Comparison of ENCODE assay signal across 14 cellular contexts in genomic region chr7:66500087-66500486, GRCh38.
A peak's percentile ranks its signal among the peaks of the same experiment; 100 is the strongest.
DNase-seq lines count a peak whose midpoint lies in the region; ATAC-seq lines count a peak whose summit lies in the region.
"Had no signal": no experiment of that assay in that cellular context is flagged by ENCODE, and none has a peak within 500 bp of the region (broad histone marks: within the 10 kb centered on the region; RNA-seq: fewer than 3 reads in every experiment).

No MANE protein-coding gene starts in this region.

- H3K36me3 ChIP-seq in mesenchymal stem cell (ENCODE audit: control insufficient read depth in 1 of 2, insufficient read depth in 2 of 2, low read depth in 1 of 2, low read length in 2 of 2) = no peaks in the 10 kb centered on the region
- H3K36me3 ChIP-seq: MG63, suprapubic skin had no signal

- H3K4ac ChIP-seq in mesenchymal stem cell (ENCODE audit: low read depth in 1 of 2, low read length in 2 of 2) = no peak overlapping the region

- no peaks in the 10 kb centered on the region for H3K79me1 ChIP-seq in mesenchymal stem cell (replicated peaks; ENCODE audit: low read length, poor library complexity, severe bottlenecking)

- H3K27me3 ChIP-seq in mesenchymal stem cell (ENCODE audit: control insufficient read depth in 1 of 2, insufficient read depth in 1 of 2, low read length in 2 of 2) = no peaks in the 10 kb centered on the region
- H3K27me3 ChIP-seq: MG63, suprapubic skin had no signal

- in situ Hi-C loops in Caki2 (cut with HindIII; ENCODE audit: low pct_unique_long_range_greater_than_20kb, low sequenced_read_pairs) (no loop called here), SK-MEL-5 (cut with HindIII; ENCODE audit: low pct_unique_long_range_greater_than_20kb, low sequenced_read_pairs) (no loop called here)

- no peak overlapping the region for H2AFZ ChIP-seq in mesenchymal stem cell (ENCODE audit: low read depth, low read length)

- no peak overlapping the region for H3K27ac ChIP-seq in mesenchymal stem cell (ENCODE audit: low read length, poor library complexity, severe bottlenecking)
- H3K27ac ChIP-seq: suprapubic skin had no signal

- H2BK120ac ChIP-seq in mesenchymal stem cell (ENCODE audit: low read depth, low read length) = no peak overlapping the region

- no peaks in the 10 kb centered on the region for H3K9me3 ChIP-seq in mesenchymal stem cell (ENCODE audit: control insufficient read depth, low read length)
- H3K9me3 ChIP-seq: MG63, suprapubic skin had no signal

- H4K91ac ChIP-seq in mesenchymal stem cell (ENCODE audit: low read length) = no peak overlapping the region

- H3K14ac ChIP-seq in mesenchymal stem cell (ENCODE audit: low read length in 2 of 2) = no peak overlapping the region

- 72% methylated on average over 1 of the region's 3 CpGs for WGBS in mesenchymal stem cell

- DNase-seq in Caki2 (ENCODE audit: low read depth) (peak; percentile 66), H4 (ENCODE audit: low spot score) (peak; percentile 63), SK-MEL-5 (ENCODE audit: low read depth, low spot score) (peak; percentile 46), mesenchymal stem cell (peak; percentile 34), KG1 (lab: John Stamatoyannopoulos, UW) (no peak)
- DNase-seq: activated CD8-positive, alpha-beta memory T cell treated with anti-CD3 and anti-CD28 coated beads for 24 hours; CD4-positive, CD25-positive, alpha-beta regulatory T cell; MG63; naive B cell; NCI-H2227 treated with DMSO at 0.1 percent for 48 hours had no signal

- no peak overlapping the region for H3K4me2 ChIP-seq in mesenchymal stem cell (ENCODE audit: low read length, poor library complexity, severe bottlenecking)

- no peak overlapping the region for H3K18ac ChIP-seq in mesenchymal stem cell (ENCODE audit: low read depth in 1 of 2, low read length in 2 of 2)

- H3K4me3 ChIP-seq in mesenchymal stem cell (ENCODE audit: insufficient read depth in 1 of 2, low read depth in 1 of 2, low read length in 2 of 2) = no peak overlapping the region
- H3K4me3 ChIP-seq: MG63, suprapubic skin had no signal

- no peak overlapping the region for H4K8ac ChIP-seq in mesenchymal stem cell (ENCODE audit: low read length)

- ATAC-seq in HG02938 (IDR thresholded peaks at IDR 0.05; ENCODE audit: unreplicated experiment) (no peak), HG03439 (IDR thresholded peaks at IDR 0.05; ENCODE audit: unreplicated experiment) (no peak)
- ATAC-seq: sciatic nerve had no signal

- H2BK12ac ChIP-seq in mesenchymal stem cell (ENCODE audit: low read length in 2 of 2) = no peak overlapping the region

- no peak overlapping the region for H2BK5ac ChIP-seq in mesenchymal stem cell (ENCODE audit: low read depth, low read length, poor library complexity, severe bottlenecking)

- H3K4me1 ChIP-seq in mesenchymal stem cell (ENCODE audit: control insufficient read depth, insufficient read depth, low read depth, low read length) = no peaks in the 10 kb centered on the region
- H3K4me1 ChIP-seq: suprapubic skin had no signal

- no peak overlapping the region for H3K23ac ChIP-seq in mesenchymal stem cell (ENCODE audit: low read length in 2 of 2)

- no peak overlapping the region for H3K9ac ChIP-seq in mesenchymal stem cell (ENCODE audit: low read length)

- H2AK5ac ChIP-seq in mesenchymal stem cell (ENCODE audit: low read length, severe bottlenecking) = no peak overlapping the region

- H2BK15ac ChIP-seq in mesenchymal stem cell (ENCODE audit: low read depth, poor library complexity, severe bottlenecking) = no peak overlapping the region
